8 cellular contexts compared by ENCODE assay signal in the genomic region with DNA sequence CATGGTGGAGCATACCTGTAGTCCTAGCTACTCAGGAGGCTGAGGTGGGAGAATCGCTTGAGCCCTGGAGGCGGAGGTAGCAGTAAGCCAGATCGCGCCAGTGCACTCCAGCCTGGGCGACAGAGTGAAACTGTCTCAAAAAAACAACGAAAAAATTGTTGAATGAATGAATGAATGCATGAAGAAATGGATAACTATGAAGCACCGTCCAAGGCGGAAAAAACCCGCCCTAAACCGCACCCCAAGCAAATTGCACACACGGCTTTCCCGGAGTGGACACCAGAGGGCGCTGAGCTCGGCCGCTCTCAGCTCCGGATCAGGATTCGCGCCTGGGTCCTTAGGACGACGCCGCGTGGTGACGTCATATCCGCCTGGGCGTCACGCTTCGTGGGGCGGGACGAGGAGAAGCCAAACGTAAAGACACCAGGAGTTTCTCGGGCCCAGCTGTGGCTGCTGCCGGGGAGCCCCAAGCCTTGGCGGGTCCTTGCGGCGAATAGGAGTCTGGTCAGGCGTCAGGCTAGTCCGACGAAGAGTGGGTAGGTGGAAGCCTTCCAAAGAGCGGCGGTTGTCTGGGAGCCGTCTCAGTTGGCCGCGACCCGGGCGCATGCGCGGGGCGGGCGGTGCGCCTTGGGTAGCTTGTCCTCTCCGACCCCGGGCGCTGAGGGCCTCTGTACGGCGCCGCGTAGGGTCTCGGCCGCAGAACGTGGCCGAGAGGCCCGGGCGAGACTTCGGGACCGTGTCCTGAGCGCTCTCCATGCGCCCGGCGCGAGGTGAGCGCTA. TPM values are rescaled to one million over a fixed set of nuclear protein-coding genes. Genes with fewer than 3 reads are reported as not detected.
DNase-seq lines count a peak whose midpoint lies in the region; ATAC-seq and TF ChIP-seq lines count a peak whose summit lies in the region.

A gene (plus strand): TSS at position 639 of the 780 bp plus-strand sequence. CDS start 11,094 bp downstream, outside the sequence.
A gene (plus strand): TSS at position 364 of the 780 bp plus-strand sequence. CDS start 4,085 bp downstream, outside the sequence.

- H3K4me3 ChIP-seq in OCI-LY3 (ENCODE audit: low read length) = peak within 1 kb of the TSS; percentile 91

- H3K27ac ChIP-seq in OCI-LY3 (ENCODE audit: low read length) = peak within 1 kb of the TSS; percentile 83

- no peaks in the 10 kb centered on the region for H3K9me3 Mint-ChIP-seq in endothelial cell (ENCODE audit: unreplicated experiment)

- H3K4me1 ChIP-seq in OCI-LY3 (ENCODE audit: low read length) = peaks cover 10% of the 10 kb centered on the region

- H3K4me2 ChIP-seq in OCI-LY3 (ENCODE audit: low read length) = peak within 1 kb of the TSS; percentile 85

- peaks cover 8% of the 10 kb centered on the region for H3K27me3 Mint-ChIP-seq in endothelial cell (ENCODE audit: unreplicated experiment)

- peaks cover 12% of the 10 kb centered on the region for H3K36me3 Mint-ChIP-seq in endothelial cell (ENCODE audit: low read depth, unreplicated experiment)

- H3K4me3 Mint-ChIP-seq in endothelial cell (ENCODE audit: unreplicated experiment) = peak within 1 kb of the TSS; percentile 96

- DNase-seq in DMS153 (lab: John Stamatoyannopoulos, UW) (peak; percentile 73), HuH-7.5 (ENCODE audit: low spot score) (peak; percentile 60), activated T-cell treated with anti-CD3 and anti-CD28 coated beads for 1 hour (ENCODE audit: low read depth) (peak; percentile 98), endothelial cell (ENCODE audit: low spot score) (peak; percentile 98), midbrain (lab: John Stamatoyannopoulos, UW) (peak; percentile 96)
- DNase-seq in stimulated activated CD8-positive, alpha-beta memory T cell treated with anti-CD3 and anti-CD28 coated beads, Interleukin-2, amount 100 ng/mL, for 1 hour (ENCODE audit: low read depth in 2 of 2) = peak; percentile 97 to 99

- peak within 1 kb of the TSS; percentile 95 for H3K9ac ChIP-seq in OCI-LY3 (ENCODE audit: low read length)

- H2AFZ ChIP-seq in OCI-LY3 (ENCODE audit: low read depth, low read length) = peak within 1 kb of the TSS; percentile 87

- ATAC-seq in GM21526 (IDR thresholded peaks at IDR 0.05; ENCODE audit: low FRiP score, unreplicated experiment) = peak; percentile 82

- TF ChIP-seq CTCF in OCI-LY3 (IDR thresholded peaks at IDR 0.05; ENCODE audit: low read depth, low read length) = peak; percentile 90
- peak; percentile 93 for TF ChIP-seq CTCF in endothelial cell (IDR thresholded peaks at IDR 0.05; ENCODE audit: unreplicated experiment)

- peaks cover 47% of the 10 kb centered on the region for H3K79me2 ChIP-seq in OCI-LY3 (ENCODE audit: low read length)

- peak within 1 kb of the TSS; percentile 99 for H3K27ac Mint-ChIP-seq in endothelial cell (ENCODE audit: unreplicated experiment)

- no peaks in the 10 kb centered on the region; the same call in 1 of the 2 replicates for H3K9me3 ChIP-seq in OCI-LY3 (ENCODE audit: insufficient read depth, low read length)

- H3K27me3 ChIP-seq in OCI-LY3 (ENCODE audit: low read depth, low read length) = peaks cover 11% of the 10 kb centered on the region; the same call in 1 of the 2 replicates

- H3K36me3 ChIP-seq in OCI-LY3 (replicated peaks; ENCODE audit: low read depth, low read length) = peaks cover 24% of the 10 kb centered on the region

- H4K20me1 ChIP-seq in OCI-LY3 (ENCODE audit: insufficient read depth, low read length) = peaks cover 20% of the 10 kb centered on the region

- H3K4me1 Mint-ChIP-seq in endothelial cell (ENCODE audit: unreplicated experiment) = peaks cover 13% of the 10 kb centered on the region

RNA-seq across cellular contexts. Expression of the first gene that starts in this region (rescaled TPM):
- total RNA-seq in endothelial cell (ENCODE audit: unreplicated experiment) = 8.4 TPM

RNA-seq across cellular contexts. Expression of the second gene that starts in this region (rescaled TPM):
- 15.2 TPM for total RNA-seq in endothelial cell (ENCODE audit: unreplicated experiment)

Comparison
In these comparisons a context has a peak if more than half of its experiments do, and no peak if none do; other contexts are left out.
1. Peak in every context shown above with its lines: DNase-seq, ATAC-seq, H3K4me3 ChIP-seq and H3K27ac ChIP-seq.